In genomic region chr2:101124684-101125366, GRCh38 we compare ENCODE assay signal across 1 cellular context.
TF ChIP-seq lines count a peak whose summit lies in the region.

No MANE protein-coding gene starts in this region.

TF ChIP-seq in HCT116, 20 proteins besides CTCF, POLR2A, EP300 and RAD21 (continued from another document):
- TF ChIP-seq POLR2AphosphoS5 (IDR thresholded peaks at IDR 0.05; ENCODE audit: low read depth, low read length) (peak; percentile 58), ATF3 (IDR thresholded peaks at IDR 0.05) (no peak), ELF1 (IDR thresholded peaks at IDR 0.05; ENCODE audit: borderline replicate concordance, low read depth) (no peak), EGR1 (IDR thresholded peaks at IDR 0.05; ENCODE audit: low read depth) (0 out of 2 replicates have a peak, but pooled peaks have one; percentile 14), MAX (IDR thresholded peaks at IDR 0.05) (peak; percentile 73; the same call in 1 of the 2 replicates), ZFX (IDR thresholded peaks at IDR 0.05) (no peak)
